Comparison of ENCODE assay signal across 35 cellular contexts in the genomic region with DNA sequence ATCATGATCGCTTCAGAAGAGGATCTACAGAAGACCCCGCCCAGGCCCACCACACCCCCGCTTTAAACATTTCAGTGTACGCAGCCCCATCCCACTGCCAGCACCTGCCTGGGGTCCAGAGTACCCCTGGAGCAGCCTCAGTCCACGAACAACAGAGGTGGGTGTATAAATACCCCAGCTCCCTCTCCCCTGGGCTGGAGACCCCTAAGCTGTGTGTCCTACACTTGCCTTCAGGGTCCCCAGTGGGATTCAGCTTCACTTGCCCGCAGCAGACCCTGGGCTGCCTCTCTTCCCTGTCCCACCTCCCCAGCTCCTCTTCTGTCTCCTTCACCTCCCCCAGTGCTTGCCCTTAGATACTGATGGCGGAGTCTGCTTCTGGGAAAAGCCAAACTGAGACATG.
"Had no signal": no experiment of that assay in that cellular context is flagged by ENCODE, and none has a peak within 500 bp of the region (broad histone marks: within the 10 kb centered on the region; RNA-seq: fewer than 3 reads in every experiment).

No MANE protein-coding gene starts in this region.

- H3K9me3 ChIP-seq: MG63 had no signal

- DNase-seq: Karpas-422, Kasumi-1, MG63, MM.1S, MV-4-11, NCI-H1048, NCI-H1092, NCI-H1092 treated with DMSO at 0.1 percent for 48 hours, NCI-H1105, NCI-H1105 treated with DMSO at 0.1 percent for 48 hours, NCI-H1417, NCI-H1417 treated with DMSO at 0.1 percent for 48 hours, NCI-H1436, NCI-H1436 treated with DMSO at 0.1 percent for 48 hours, NCI-H146, NCI-H1694, NCI-H1694 treated with DMSO at 0.1 percent for 48 hours, NCI-H187, NCI-H187 treated with DMSO at 0.1 percent for 48 hours, NCI-H1930, NCI-H2029, NCI-H2029 treated with DMSO at 0.1 percent for 48 hours, NCI-H2081, NCI-H2081 treated with DMSO at 0.1 percent for 48 hours, NCI-H2107, NCI-H2171, NCI-H2171 treated with DMSO at 0.1 percent for 48 hours, NCI-H2227 treated with DMSO at 0.1 percent for 48 hours, NCI-H226, NCI-H345, NCI-H446, NCI-H446 treated with DMSO at 0.1 percent for 48 hours, NCI-H510A, NCI-H510A treated with DMSO at 0.1 percent for 48 hours, NCI-H524 had no signal

- H3K36me3 ChIP-seq: MG63 had no signal

- H3K4me3 ChIP-seq: MG63 had no signal
